Comparison of ENCODE assay signal across 18 cellular contexts in genomic region chr13:100808330-100808729, GRCh38.
"Had no signal": no experiment of that assay in that cellular context is flagged by ENCODE, and none has a peak within 500 bp of the region (broad histone marks: within the 10 kb centered on the region; RNA-seq: fewer than 3 reads in every experiment).

No MANE protein-coding gene starts in this region.

- H3K27me3 Mint-ChIP-seq: progenitor cell of endocrine pancreas had no signal

- H3K36me3 ChIP-seq: right atrium auricular region, upper lobe of left lung had no signal

- H3K4me3 Mint-ChIP-seq: activated B cell treated with CpG ODN at 0.5 μM for 24 hours; activated CD4-positive, alpha-beta memory T cell treated with anti-CD3 and anti-CD28 coated beads for 36 hours; activated naive CD8-positive, alpha-beta T cell; activated T-helper 1 cell treated with anti-CD3 and anti-CD28 coated beads, Interleukin-12 subunit alpha, Interleukin-12 subunit beta, Interleukin-2, Interleukin-4 antibody, amounts not matched to agents 30 ng/mL and 10 ng/mL and 1 ng/mL, durations not matched to agents 14 hours and 24 hours and 36 hours; dendritic cell treated with granulocyte-macrophage colony-stimulating factor and Interleukin-4, amounts not matched to agents 40 ng/mL and 50 ng/mL, for 4 days; mesothelial cell of epicardium; nephron; stimulated activated naive CD8-positive, alpha-beta T cell treated with anti-CD3 and anti-CD28 coated beads, Interleukin-15, Interleukin-2, amounts not matched to agents 100 ng/mL and 50 ng/mL, for 24 hours had no signal

- H3K27me3 ChIP-seq: right atrium auricular region, testis, upper lobe of left lung had no signal

- H3K4me3 ChIP-seq: lung, right atrium auricular region, testis, upper lobe of left lung had no signal

- H3K4me1 ChIP-seq: foreskin keratinocyte, right atrium auricular region, testis had no signal

- H3K9me3 ChIP-seq: right atrium auricular region, testis, upper lobe of left lung had no signal

- H3K9me3 Mint-ChIP-seq: activated B cell treated with CpG ODN at 0.5 μM for 24 hours; activated CD4-positive, alpha-beta memory T cell treated with anti-CD3 and anti-CD28 coated beads for 36 hours; activated T-helper 1 cell treated with anti-CD3 and anti-CD28 coated beads, Interleukin-12 subunit alpha, Interleukin-12 subunit beta, Interleukin-2, Interleukin-4 antibody, amounts not matched to agents 30 ng/mL and 10 ng/mL and 1 ng/mL, durations not matched to agents 14 hours and 24 hours and 36 hours; dendritic cell treated with granulocyte-macrophage colony-stimulating factor and Interleukin-4, amounts not matched to agents 40 ng/mL and 50 ng/mL, for 4 days; mesothelial cell of epicardium; nephron; stimulated activated naive CD8-positive, alpha-beta T cell treated with anti-CD3 and anti-CD28 coated beads, Interleukin-15, Interleukin-2, amounts not matched to agents 100 ng/mL and 50 ng/mL, for 24 hours had no signal

- H3K36me3 Mint-ChIP-seq: activated CD4-positive, alpha-beta memory T cell treated with anti-CD3 and anti-CD28 coated beads for 36 hours; activated naive CD8-positive, alpha-beta T cell; mesothelial cell of epicardium had no signal

- DNase-seq: activated B cell treated with CpG ODN at 0.5 μM for 24 hours; activated CD4-positive, alpha-beta memory T cell treated with anti-CD3 and anti-CD28 coated beads for 36 hours; activated CD4-positive, alpha-beta T cell treated with anti-CD3 and anti-CD28 coated beads for 4 hours; activated T-cell treated with anti-CD3 and anti-CD28 coated beads for 4 hours; foreskin keratinocyte; stimulated activated CD4-positive, alpha-beta T cell treated with anti-CD3 and anti-CD28 coated beads, Interleukin-2, amount 100 ng/mL, for 24 hours; testis; upper lobe of left lung had no signal

- H3K27ac ChIP-seq: epithelial cell of prostate, foreskin keratinocyte, right atrium auricular region, testis, upper lobe of left lung had no signal

- H3K4me1 Mint-ChIP-seq: activated B cell treated with CpG ODN at 0.5 μM for 24 hours had no signal

- H3K27ac Mint-ChIP-seq: activated B cell treated with CpG ODN at 0.5 μM for 24 hours; activated CD4-positive, alpha-beta memory T cell treated with anti-CD3 and anti-CD28 coated beads for 36 hours; activated naive CD8-positive, alpha-beta T cell; activated T-helper 1 cell treated with anti-CD3 and anti-CD28 coated beads, Interleukin-12 subunit alpha, Interleukin-12 subunit beta, Interleukin-2, Interleukin-4 antibody, amounts not matched to agents 30 ng/mL and 10 ng/mL and 1 ng/mL, durations not matched to agents 14 hours and 24 hours and 36 hours; dendritic cell treated with granulocyte-macrophage colony-stimulating factor and Interleukin-4, amounts not matched to agents 40 ng/mL and 50 ng/mL, for 4 days; mesothelial cell of epicardium; nephron; progenitor cell of endocrine pancreas; stimulated activated naive CD8-positive, alpha-beta T cell treated with anti-CD3 and anti-CD28 coated beads, Interleukin-15, Interleukin-2, amounts not matched to agents 100 ng/mL and 50 ng/mL, for 24 hours had no signal
